Comparison of ENCODE assay signal across 14 cellular contexts in genomic region chr13:24232474-24232873, GRCh38.
"Had no signal": no experiment of that assay in that cellular context is flagged by ENCODE, and none has a peak within 500 bp of the region (broad histone marks: within the 10 kb centered on the region; RNA-seq: fewer than 3 reads in every experiment).

No MANE protein-coding gene starts in this region.

- ATAC-seq: naive thymus-derived CD8-positive, alpha-beta T cell had no signal

- FAIRE-seq: kidney had no signal

- H3K9me3 Mint-ChIP-seq: activated naive CD4-positive, alpha-beta T cell treated with anti-CD3 and anti-CD28 coated beads, Interleukin-2, amount 10 ng/mL, durations not matched to agents 7 days and 5 days; activated T-helper 2 cell treated with anti-CD3 and anti-CD28 coated beads, Interferon-gamma antibody, Interleukin-2, Interleukin-4, amounts not matched to agents 10 μg/mL and 5 μg/mL and 100 μg/mL, durations not matched to agents 14 hours and 24 hours and 36 hours; naive thymus-derived CD8-positive, alpha-beta T cell had no signal

- H3K4me3 ChIP-seq: adrenal gland, left ventricle myocardium inferior had no signal

- H3K27me3 Mint-ChIP-seq: activated naive CD4-positive, alpha-beta T cell treated with anti-CD3 and anti-CD28 coated beads, Interleukin-2, amount 10 ng/mL, durations not matched to agents 7 days and 5 days; naive thymus-derived CD8-positive, alpha-beta T cell had no signal

- DNase-seq: activated CD4-positive, alpha-beta T cell treated with anti-CD3 and anti-CD28 coated beads for 1 hour; activated CD4-positive, alpha-beta T cell treated with anti-CD3 and anti-CD28 coated beads, Interleukin-2, amount 50 U/mL, for 4 hours; activated naive CD4-positive, alpha-beta T cell treated with anti-CD3 and anti-CD28 coated beads, Interleukin-2, amount 10 ng/mL, durations not matched to agents 7 days and 5 days; activated T-cell treated with anti-CD3 and anti-CD28 coated beads for 4 hours; adrenal gland; kidney; left ventricle myocardium inferior; naive thymus-derived CD8-positive, alpha-beta T cell; stimulated activated CD4-positive, alpha-beta T cell treated with anti-CD3 and anti-CD28 coated beads, Interleukin-4, amount 100 ng/mL, for 24 hours; stimulated activated naive CD4-positive, alpha-beta T cell; T-helper 9 cell; trophoblast cell had no signal

- H3K27ac Mint-ChIP-seq: activated naive CD4-positive, alpha-beta T cell treated with anti-CD3 and anti-CD28 coated beads, Interleukin-2, amount 10 ng/mL, durations not matched to agents 7 days and 5 days had no signal

- H3K27me3 ChIP-seq: adrenal gland, neutrophil had no signal

- H3K4me3 Mint-ChIP-seq: activated naive CD4-positive, alpha-beta T cell treated with anti-CD3 and anti-CD28 coated beads, Interleukin-2, amount 10 ng/mL, durations not matched to agents 7 days and 5 days; naive thymus-derived CD8-positive, alpha-beta T cell had no signal

- H3K27ac ChIP-seq: left ventricle myocardium inferior, neutrophil had no signal

- H3K36me3 Mint-ChIP-seq: activated naive CD4-positive, alpha-beta T cell treated with anti-CD3 and anti-CD28 coated beads, Interleukin-2, amount 10 ng/mL, durations not matched to agents 7 days and 5 days had no signal

- H3K9me3 ChIP-seq: adrenal gland, left ventricle myocardium inferior, neutrophil had no signal

- H3K36me3 ChIP-seq: adrenal gland, left ventricle myocardium inferior, neutrophil had no signal
